Comparison of ENCODE assay signal across 1 cellular context in genomic region chr14:24285351-24285750, GRCh38.
TF ChIP-seq lines count a peak whose summit lies in the region.

No MANE protein-coding gene starts in this region.

TF ChIP-seq in HepG2, 621 proteins besides CTCF, POLR2A, EP300 and RAD21:
- TF ChIP-seq THAP7 (CRISPR knock-in tag; IDR thresholded peaks at IDR 0.05) (0 out of 2 replicates have a peak, but pooled peaks have one; percentile 0), TBP (CRISPR knock-in tag; IDR thresholded peaks at IDR 0.05) (no peak), MBD4 (IDR thresholded peaks at IDR 0.05; ENCODE audit: borderline replicate concordance, low read length) (no peak), ZNF558 (CRISPR knock-in tag; IDR thresholded peaks at IDR 0.05; ENCODE audit: borderline replicate concordance) (no peak), TCF12 (IDR thresholded peaks at IDR 0.05) (no peak), TCF12 (CRISPR knock-in tag; IDR thresholded peaks at IDR 0.05) (no peak)
